ENCODE assay signal across 1 cellular context in the genomic region with DNA sequence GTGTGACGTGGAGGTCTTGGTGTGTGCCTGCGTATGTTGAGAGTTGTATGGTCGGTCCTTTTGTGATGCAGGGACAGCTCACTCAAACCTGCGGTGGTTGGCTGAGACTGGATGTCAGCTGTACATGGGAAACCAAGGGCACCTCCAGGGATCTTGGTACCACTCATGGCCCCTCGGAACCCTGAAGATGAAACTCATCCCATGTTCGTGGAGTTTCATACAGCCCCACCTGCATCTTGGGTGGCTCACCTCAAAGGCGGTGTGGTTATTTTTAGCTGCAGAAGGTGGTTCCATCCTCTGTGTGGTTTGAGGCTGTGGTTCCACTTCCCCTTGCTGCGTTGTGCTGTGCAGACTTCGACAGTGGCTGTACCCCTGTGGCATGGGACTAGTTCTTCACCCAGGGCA.
TF ChIP-seq lines count a peak whose summit lies in the region.

No MANE protein-coding gene starts in this region.

TF ChIP-seq in WTC11, 78 proteins besides CTCF, POLR2A, EP300 and RAD21 (continued from another document):
- no peak for TF ChIP-seq MLX (CRISPR knock-in tag; IDR thresholded peaks at IDR 0.05)
